14 cellular contexts compared by ENCODE assay signal in genomic region chr10:56116684-56117083, GRCh38.
DNase-seq lines count a peak whose midpoint lies in the region; ATAC-seq, FAIRE-seq and TF ChIP-seq lines count a peak whose summit lies in the region.
"Had no signal": no experiment of that assay in that cellular context is flagged by ENCODE, and none has a peak within 500 bp of the region (broad histone marks: within the 10 kb centered on the region; RNA-seq: fewer than 3 reads in every experiment).

No MANE protein-coding gene starts in this region.

- H3K36me3 Mint-ChIP-seq in activated naive CD4-positive, alpha-beta T cell treated with anti-CD3 and anti-CD28 coated beads, Interleukin-2, amount 50 U/mL, for 72 hours = no peaks in the 10 kb centered on the region
- H3K36me3 Mint-ChIP-seq: activated CD8-positive, alpha-beta memory T cell treated with anti-CD3 and anti-CD28 coated beads, Interleukin-2, amount 10 ng/mL, durations not matched to agents 7 days and 5 days; activated naive CD8-positive, alpha-beta T cell treated with anti-CD3 and anti-CD28 coated beads for 36 hours had no signal

- no peaks in the 10 kb centered on the region for H3K27me3 ChIP-seq in bronchial epithelial cell (ENCODE audit: control insufficient read depth, insufficient read depth, low read length)
- H3K27me3 ChIP-seq: tibial nerve had no signal

- no peak overlapping the region for H3K27ac Mint-ChIP-seq in activated naive CD4-positive, alpha-beta T cell treated with anti-CD3 and anti-CD28 coated beads, Interleukin-2, amount 50 U/mL, for 72 hours
- H3K27ac Mint-ChIP-seq: activated CD8-positive, alpha-beta memory T cell treated with anti-CD3 and anti-CD28 coated beads, Interleukin-2, amount 10 ng/mL, durations not matched to agents 7 days and 5 days; activated naive CD8-positive, alpha-beta T cell treated with anti-CD3 and anti-CD28 coated beads for 36 hours had no signal

- TF ChIP-seq CTCF in bronchial epithelial cell (IDR thresholded peaks at IDR 0.05; ENCODE audit: insufficient read depth, low read length, severe bottlenecking) = no peak
- TF ChIP-seq CTCF in retinal pigment epithelial cell (conservative IDR thresholded peaks at IDR 0.05; ENCODE audit: low read depth, low read length) = peak; percentile 51

- ATAC-seq in activated naive CD4-positive, alpha-beta T cell treated with anti-CD3 and anti-CD28 coated beads, Interleukin-2, amount 50 U/mL, for 72 hours = no peak
- ATAC-seq in HG02852 (IDR thresholded peaks at IDR 0.05; ENCODE audit: unreplicated experiment) = no peak
- ATAC-seq: activated CD8-positive, alpha-beta memory T cell treated with anti-CD3 and anti-CD28 coated beads, Interleukin-2, amount 10 ng/mL, durations not matched to agents 7 days and 5 days had no signal

- no peak for FAIRE-seq in bronchial epithelial cell (lab: Jason Lieb, UNC)
- FAIRE-seq: keratinocyte had no signal

- no peak overlapping the region for H3K4me3 ChIP-seq in bronchial epithelial cell (ENCODE audit: low read depth, low read length)
- H3K4me3 ChIP-seq in retinal pigment epithelial cell (ENCODE audit: low read length) = no peak overlapping the region
- H3K4me3 ChIP-seq: skin epidermis, tibial nerve had no signal

- peak; percentile 27 for DNase-seq in NCI-H82 (lab: John Stamatoyannopoulos, UW)
- no peak for DNase-seq in NCI-H82 treated with DMSO at 0.1 percent for 48 hours (lab: John Stamatoyannopoulos, UW; ENCODE audit: unreplicated experiment)
- DNase-seq in NCI-H146 treated with DMSO at 0.1 percent for 48 hours (lab: John Stamatoyannopoulos, UW; ENCODE audit: unreplicated experiment) = peak; percentile 12
- DNase-seq in bronchial epithelial cell (ENCODE audit: low read depth) = peak; percentile 1
- no peak for DNase-seq in retinal pigment epithelial cell (ENCODE audit: low read depth)
- DNase-seq in activated naive CD4-positive, alpha-beta T cell treated with anti-CD3 and anti-CD28 coated beads, Interleukin-2, amount 50 U/mL, for 72 hours (ENCODE audit: low spot score in 2 of 2) = no peak
- no peak for DNase-seq in germinal center (ENCODE audit: low spot score)
- DNase-seq: activated CD8-positive, alpha-beta memory T cell treated with anti-CD3 and anti-CD28 coated beads, Interleukin-2, amount 10 ng/mL, durations not matched to agents 7 days and 5 days; activated naive CD8-positive, alpha-beta T cell treated with anti-CD3 and anti-CD28 coated beads for 36 hours; NCI-H1048 had no signal

- no peaks in the 10 kb centered on the region for H3K36me3 ChIP-seq in bronchial epithelial cell (ENCODE audit: control insufficient read depth, insufficient read depth, low read length)
- H3K36me3 ChIP-seq: tibial nerve had no signal

- H3K9me3 Mint-ChIP-seq in activated naive CD4-positive, alpha-beta T cell treated with anti-CD3 and anti-CD28 coated beads, Interleukin-2, amount 50 U/mL, for 72 hours = peaks cover 0 to 3% of the 10 kb centered on the region in 2 donors

Comparison
In these comparisons a context has a peak if more than half of its experiments do, and no peak if none do; other contexts are left out.
1. DNase-seq: peak in NCI-H82 (single experiment), NCI-H146 treated with DMSO at 0.1 percent for 48 hours (single experiment) and bronchial epithelial cell (single experiment); none in NCI-H82 treated with DMSO at 0.1 percent for 48 hours (single experiment), retinal pigment epithelial cell (single experiment), activated naive CD4-positive, alpha-beta T cell treated with anti-CD3 and anti-CD28 coated beads, Interleukin-2, amount 50 U/mL, for 72 hours (0 of 2) and germinal center (single experiment).